8 cellular contexts compared by ENCODE assay signal in the genomic region with DNA sequence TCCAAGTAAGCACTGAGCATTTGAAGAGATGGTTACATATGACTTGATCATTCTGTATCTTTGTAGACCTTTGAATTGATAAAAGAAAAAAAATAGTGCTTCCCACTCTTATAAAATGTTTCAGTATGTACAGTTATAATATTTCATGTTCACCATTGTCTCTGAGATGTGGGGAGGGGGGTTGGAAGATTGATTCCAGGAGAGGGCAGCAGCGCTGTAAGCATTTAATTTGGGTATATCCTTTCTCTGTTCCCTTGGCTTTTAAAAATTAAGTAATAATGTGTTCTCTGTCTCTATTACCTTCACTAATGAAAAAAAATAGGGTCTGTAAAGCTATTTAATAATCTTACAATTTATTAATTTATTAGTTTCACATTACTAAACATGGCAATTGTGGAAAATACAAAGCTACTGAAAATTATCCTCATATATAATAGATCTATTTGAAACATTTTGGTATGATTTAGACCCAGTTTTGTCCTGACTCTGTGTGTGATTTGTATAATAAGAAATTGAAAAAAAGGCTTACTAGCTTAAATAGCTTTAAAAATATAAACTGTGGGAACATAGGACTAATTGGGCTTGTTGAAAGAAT.
A peak's percentile ranks its signal among the peaks of the same experiment; 100 is the strongest.
DNase-seq lines count a peak whose midpoint lies in the region; ATAC-seq and TF ChIP-seq lines count a peak whose summit lies in the region.

No MANE protein-coding gene starts in this region.

- no peak overlapping the region for H3K4me3 Mint-ChIP-seq in activated CD4-positive, alpha-beta T cell treated with anti-CD3 and anti-CD28 coated beads, Interleukin-2, amount 10 ng/mL, durations not matched to agents 24 days and 14 days

- DNase-seq in NOMO-1 treated with DMSO at 0.1 percent for 48 hours (lab: John Stamatoyannopoulos, UW; ENCODE audit: unreplicated experiment) (peak; percentile 7), NOMO-1 treated with dmso at 0.1 percent for 144 hours (lab: John Stamatoyannopoulos, UW; ENCODE audit: unreplicated experiment) (no peak), NCI-H2171 (lab: John Stamatoyannopoulos, UW) (peak; percentile 34), dedifferentiated amniotic fluid mesenchymal stem cell (ENCODE audit: extremely low spot score) (peak; percentile 33), retinal pigment epithelial cell (ENCODE audit: low read depth) (no peak), substantia nigra (lab: John Stamatoyannopoulos, UW) (no peak)
- no peak for DNase-seq in activated CD4-positive, alpha-beta T cell treated with anti-CD3 and anti-CD28 coated beads, Interleukin-2, amount 10 ng/mL, durations not matched to agents 24 days and 14 days

- no peak overlapping the region for H3K27ac ChIP-seq in substantia nigra (ENCODE audit: low read depth, low read length, poor library complexity, severe bottlenecking)

- peaks cover 3% of the 10 kb centered on the region for H3K36me3 Mint-ChIP-seq in activated CD4-positive, alpha-beta T cell treated with anti-CD3 and anti-CD28 coated beads, Interleukin-2, amount 10 ng/mL, durations not matched to agents 24 days and 14 days (ENCODE audit: low read depth)

- no peaks in the 10 kb centered on the region for H3K9me3 Mint-ChIP-seq in activated CD4-positive, alpha-beta T cell treated with anti-CD3 and anti-CD28 coated beads, Interleukin-2, amount 10 ng/mL, durations not matched to agents 24 days and 14 days

- H3K4me1 Mint-ChIP-seq in activated CD4-positive, alpha-beta T cell treated with anti-CD3 and anti-CD28 coated beads, Interleukin-2, amount 10 ng/mL, durations not matched to agents 24 days and 14 days: peaks cover 13% of the 10 kb centered on the region

- no peak overlapping the region for H3K4me3 ChIP-seq in retinal pigment epithelial cell (ENCODE audit: low read length)

- no peak for ATAC-seq in HG02610 (IDR thresholded peaks at IDR 0.05; ENCODE audit: unreplicated experiment)

- no peaks in the 10 kb centered on the region for H3K27me3 Mint-ChIP-seq in activated CD4-positive, alpha-beta T cell treated with anti-CD3 and anti-CD28 coated beads, Interleukin-2, amount 10 ng/mL, durations not matched to agents 24 days and 14 days

- peak; percentile 59 for TF ChIP-seq CTCF in retinal pigment epithelial cell (conservative IDR thresholded peaks at IDR 0.05; ENCODE audit: low read depth, low read length)

- intact Hi-C loops in activated CD4-positive, alpha-beta T cell treated with anti-CD3 and anti-CD28 coated beads, Interleukin-2, amount 10 ng/mL, durations not matched to agents 24 days and 14 days (cut with micrococcal nuclease): loop anchor here (2.0 to 10.0 kb wide), 3 partner anchors 308 to 789 kb away; no protein-coding TSS in a partner anchor

- no peak overlapping the region for H3K27ac Mint-ChIP-seq in activated CD4-positive, alpha-beta T cell treated with anti-CD3 and anti-CD28 coated beads, Interleukin-2, amount 10 ng/mL, durations not matched to agents 24 days and 14 days

Comparison
In these comparisons a context has a peak if more than half of its experiments do, and no peak if none do; other contexts are left out.
1. DNase-seq: peak in NOMO-1 treated with DMSO at 0.1 percent for 48 hours (single experiment), NCI-H2171 (single experiment) and dedifferentiated amniotic fluid mesenchymal stem cell (single experiment); none in NOMO-1 treated with dmso at 0.1 percent for 144 hours (single experiment), retinal pigment epithelial cell (single experiment), substantia nigra (0 of 49) and activated CD4-positive, alpha-beta T cell treated with anti-CD3 and anti-CD28 coated beads, Interleukin-2, amount 10 ng/mL, durations not matched to agents 24 days and 14 days (single experiment).